25 cellular contexts compared by ENCODE assay signal in the genomic region with DNA sequence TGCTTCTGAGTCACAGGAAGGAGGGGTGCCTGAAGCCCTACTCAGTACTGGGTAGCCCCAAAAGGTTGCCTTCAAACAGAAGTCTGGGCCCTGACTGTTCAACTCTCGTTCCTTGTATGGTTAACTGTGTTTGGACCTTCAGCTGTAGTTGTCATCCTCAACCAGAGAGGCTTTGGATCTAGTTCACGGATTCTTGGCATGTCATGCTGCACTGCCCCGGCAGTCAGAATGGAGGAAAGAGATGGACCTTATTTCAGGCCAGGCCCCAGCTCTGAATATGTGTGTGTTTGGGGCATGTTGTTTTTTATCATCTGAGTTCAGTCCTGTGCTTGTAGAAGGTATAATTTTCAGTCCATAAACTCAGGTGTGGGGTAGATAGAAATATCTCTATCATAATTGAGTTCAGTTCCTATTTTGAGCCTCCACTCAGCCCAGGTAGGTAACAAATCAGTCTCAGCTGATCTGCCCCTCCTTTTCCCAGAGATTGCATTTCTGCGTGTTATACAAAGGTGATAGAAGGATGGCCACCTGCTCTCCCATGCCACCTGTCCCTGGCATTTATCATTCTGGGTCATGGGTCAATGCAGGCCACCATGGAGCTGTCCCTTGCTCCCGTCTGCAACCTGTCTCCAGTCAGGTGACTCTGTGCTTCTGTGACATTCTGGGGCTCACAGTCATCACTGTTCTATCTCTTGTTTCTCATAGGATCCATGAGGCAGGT.
"Had no signal": no experiment of that assay in that cellular context is flagged by ENCODE, and none has a peak within 500 bp of the region (broad histone marks: within the 10 kb centered on the region; RNA-seq: fewer than 3 reads in every experiment).

No MANE protein-coding gene starts in this region.

- H3K36me3 ChIP-seq: neutrophil, ovary, right lobe of liver, transverse colon, WERI-Rb-1 had no signal

- ATAC-seq: activated CD8-positive, alpha-beta memory T cell treated with anti-CD3 and anti-CD28 coated beads, Interleukin-2, amount 10 ng/mL, durations not matched to agents 7 days and 5 days; activated CD8-positive, alpha-beta T cell treated with anti-CD3 and anti-CD28 coated beads for 36 hours; effector memory CD8-positive, alpha-beta T cell; esophagus mucosa; natural killer cell treated with Interleukin-12 subunit alpha and Interleukin-12 subunit beta and Interleukin-15 and Interleukin-18, amount 100 ng/mL, for 72 hours; stimulated activated effector memory CD8-positive, alpha-beta T cell treated with anti-CD3 and anti-CD28 coated beads, Interleukin-12 subunit alpha, Interleukin-12 subunit beta, amount 100 ng/mL, for 72 hours had no signal

- H3K27me3 ChIP-seq: neutrophil, ovary, right lobe of liver, transverse colon had no signal

- FAIRE-seq: endothelial cell of umbilical vein, small intestine, TTC549, urothelium cell line had no signal

- DNase-seq: activated CD4-positive, alpha-beta T cell treated with anti-CD3 and anti-CD28 coated beads, Interleukin-2, amount 10 ng/mL, durations not matched to agents 7 days and 5 days; activated CD4-positive, CD25-positive, alpha-beta regulatory T cell treated with anti-CD3 and anti-CD28 coated beads, Interleukin-2, amount 50 U/mL, for 72 hours; activated CD8-positive, alpha-beta memory T cell treated with anti-CD3 and anti-CD28 coated beads, Interleukin-2, amount 10 ng/mL, durations not matched to agents 7 days and 5 days; activated CD8-positive, alpha-beta T cell treated with anti-CD3 and anti-CD28 coated beads for 36 hours; activated effector memory CD4-positive, alpha-beta T cell treated with anti-CD3 and anti-CD28 coated beads, Interleukin-2, amount 50 U/mL, for 16 hours; activated T-cell treated with anti-CD3 and anti-CD28 coated beads for 4 hours; anterior cingulate cortex; effector memory CD8-positive, alpha-beta T cell; foreskin melanocyte; glutamatergic neuron; hippocampal formation; kidney glomerular epithelial cell; ovary; right lobe of liver; stimulated activated CD4-positive, alpha-beta T cell treated with anti-CD3 and anti-CD28 coated beads, Interleukin-2, amount 100 ng/mL, for 24 hours; transverse colon; WERI-Rb-1 had no signal

- H3K27ac ChIP-seq: neutrophil, ovary, right lobe of liver, transverse colon, WERI-Rb-1 had no signal

- H3K4me3 ChIP-seq: ovary, right lobe of liver, transverse colon had no signal

- H3K9me3 ChIP-seq: neutrophil, ovary, right lobe of liver, transverse colon had no signal
